1 cellular context compared by ENCODE assay signal in genomic region chr19:40662925-40663711, GRCh38.
TF ChIP-seq lines count a peak whose summit lies in the region.

No MANE protein-coding gene starts in this region.

TF ChIP-seq in HepG2, 621 proteins besides CTCF, POLR2A, EP300 and RAD21 (continued from another document and continues in another):
- TF ChIP-seq E2F2 (CRISPR knock-in tag; IDR thresholded peaks at IDR 0.05; ENCODE audit: borderline replicate concordance), result 0 out of 2 replicates have a peak, but pooled peaks have one; percentile 46
- no peak for TF ChIP-seq ZNF260 (CRISPR knock-in tag; IDR thresholded peaks at IDR 0.05; ENCODE audit: borderline replicate concordance, low read depth)
- peak; percentile 76 for TF ChIP-seq POGK (CRISPR knock-in tag; conservative IDR thresholded peaks at IDR 0.05)
- peak; percentile 85 for TF ChIP-seq ZNF740 (CRISPR knock-in tag; IDR thresholded peaks at IDR 0.05)
- TF ChIP-seq HOXD1 (CRISPR knock-in tag; IDR thresholded peaks at IDR 0.05), result peak; percentile 47; the same call in 1 of the 2 replicates
- no peak; the same call in 1 of the 2 replicates for TF ChIP-seq ZMAT3 (CRISPR knock-in tag; conservative IDR thresholded peaks at IDR 0.05)
- peak; percentile 20 for TF ChIP-seq TAF15 (IDR thresholded peaks at IDR 0.05; ENCODE audit: low read depth, low read length, poor library complexity, severe bottlenecking)
- peak; percentile 60; the same call in 1 of the 2 replicates for TF ChIP-seq TP53 (CRISPR knock-in tag; conservative IDR thresholded peaks at IDR 0.05)
- TF ChIP-seq ZNF891 (CRISPR knock-in tag; IDR thresholded peaks at IDR 0.05), result peak; percentile 71
- peak; percentile 44 for TF ChIP-seq ZNF280B (CRISPR knock-in tag; IDR thresholded peaks at IDR 0.05; ENCODE audit: borderline replicate concordance)
- peak; percentile 98 for TF ChIP-seq MXD4 (CRISPR knock-in tag; IDR thresholded peaks at IDR 0.05)
- TF ChIP-seq ZNF414 (CRISPR knock-in tag; IDR thresholded peaks at IDR 0.05), result peak; percentile 65; the same call in 1 of the 2 replicates
- TF ChIP-seq SRSF9 (IDR thresholded peaks at IDR 0.05; ENCODE audit: borderline replicate concordance, insufficient read depth, low read depth, low read length, poor library complexity, severe bottlenecking), result no peak
- no peak for TF ChIP-seq HMG20B (CRISPR knock-in tag; conservative IDR thresholded peaks at IDR 0.05)
- peak; percentile 85 for TF ChIP-seq ATF7-NPFF (CRISPR knock-in tag; IDR thresholded peaks at IDR 0.05; ENCODE audit: low read depth)
- TF ChIP-seq GATAD1 (CRISPR knock-in tag; IDR thresholded peaks at IDR 0.05), result peak; percentile 62
- TF ChIP-seq ZNF788 (CRISPR knock-in tag; IDR thresholded peaks at IDR 0.05; ENCODE audit: borderline replicate concordance), result peak; percentile 59; the same call in 1 of the 2 replicates
- TF ChIP-seq RAD51 (IDR thresholded peaks at IDR 0.05; ENCODE audit: borderline replicate concordance), result peak; percentile 12; the same call in 1 of the 2 replicates
- peak in 1 of 2 experiments; percentile 73; a peak in 2 of 4 replicates for TF ChIP-seq KLF16 (CRISPR knock-in tag; IDR thresholded peaks at IDR 0.05)
- peak; percentile 50 for TF ChIP-seq ZFX (CRISPR knock-in tag; IDR thresholded peaks at IDR 0.05; ENCODE audit: low read depth)
- TF ChIP-seq SOX13 (IDR thresholded peaks at IDR 0.05), result no peak
- peak in 1 of 2 experiments; percentile 26; a peak in 1 of 4 replicates for TF ChIP-seq SOX13 (CRISPR knock-in tag; conservative IDR thresholded peaks at IDR 0.05 in 1 of 2, IDR thresholded peaks at IDR 0.05 in 1 of 2)
- peak; percentile 30; the same call in 1 of the 2 replicates for TF ChIP-seq ZBTB43 (CRISPR knock-in tag; conservative IDR thresholded peaks at IDR 0.05)
- TF ChIP-seq IRF9 (CRISPR knock-in tag; IDR thresholded peaks at IDR 0.05; ENCODE audit: borderline replicate concordance), result 0 out of 2 replicates have a peak, but pooled peaks have one; percentile 37
- TF ChIP-seq FOXC1 (CRISPR knock-in tag; IDR thresholded peaks at IDR 0.05; ENCODE audit: borderline replicate concordance), result peak; percentile 58; the same call in 1 of the 2 replicates
- TF ChIP-seq ARNT2 (CRISPR knock-in tag; IDR thresholded peaks at IDR 0.05; ENCODE audit: low read depth), result peak; percentile 95
- TF ChIP-seq NFE2L1 (CRISPR knock-in tag; IDR thresholded peaks at IDR 0.05; ENCODE audit: borderline replicate concordance), result 0 out of 2 replicates have a peak, but pooled peaks have one; percentile 28
- 0 out of 2 replicates have a peak, but pooled peaks have one; percentile 9 for TF ChIP-seq NFYB (CRISPR knock-in tag; IDR thresholded peaks at IDR 0.05)
- no peak; the same call in 1 of the 2 replicates for TF ChIP-seq TEF (CRISPR knock-in tag; IDR thresholded peaks at IDR 0.05)
- peak; percentile 42 for TF ChIP-seq PHF5A (CRISPR knock-in tag; IDR thresholded peaks at IDR 0.05; ENCODE audit: low read depth, unreplicated experiment)
- TF ChIP-seq ZNF589 (CRISPR knock-in tag; conservative IDR thresholded peaks at IDR 0.05), result 0 out of 2 replicates have a peak, but pooled peaks have one; percentile 54
- TF ChIP-seq ARID2 (CRISPR knock-in tag; IDR thresholded peaks at IDR 0.05; ENCODE audit: borderline replicate concordance), result no peak
- no peak for TF ChIP-seq CREM (IDR thresholded peaks at IDR 0.05)
- no peak for TF ChIP-seq CREM (CRISPR knock-in tag; IDR thresholded peaks at IDR 0.05)
- peak; percentile 52; the same call in 1 of the 2 replicates for TF ChIP-seq GATAD2A (CRISPR knock-in tag; IDR thresholded peaks at IDR 0.05)
- TF ChIP-seq TARDBP (CRISPR knock-in tag; IDR thresholded peaks at IDR 0.05), result 0 out of 2 replicates have a peak, but pooled peaks have one; percentile 22
- peak; percentile 45 for TF ChIP-seq IKZF4 (CRISPR knock-in tag; IDR thresholded peaks at IDR 0.05; ENCODE audit: borderline replicate concordance, low read depth, not compliant biosample characterization)
- no peak; the same call in 1 of the 2 replicates for TF ChIP-seq ZNF281 (CRISPR knock-in tag; IDR thresholded peaks at IDR 0.05; ENCODE audit: borderline replicate concordance)
- no peak for TF ChIP-seq CBX2 (IDR thresholded peaks at IDR 0.05; ENCODE audit: low read depth, low read length)
- TF ChIP-seq CBX2 (CRISPR knock-in tag; IDR thresholded peaks at IDR 0.05; ENCODE audit: low read depth), result peak; percentile 85; the same call in 1 of the 2 replicates
- peak; percentile 36; the same call in 1 of the 2 replicates for TF ChIP-seq TOE1 (CRISPR knock-in tag; IDR thresholded peaks at IDR 0.05)
- TF ChIP-seq ZSCAN20 (CRISPR knock-in tag; IDR thresholded peaks at IDR 0.05; ENCODE audit: borderline replicate concordance), result peak; percentile 31
- TF ChIP-seq ZNF724P (CRISPR knock-in tag; IDR thresholded peaks at IDR 0.05; ENCODE audit: borderline replicate concordance), result peak; percentile 93; the same call in 1 of the 2 replicates
- TF ChIP-seq AHR (CRISPR knock-in tag; IDR thresholded peaks at IDR 0.05), result peak; percentile 62; the same call in 1 of the 2 replicates
- TF ChIP-seq KLF11 (CRISPR knock-in tag; IDR thresholded peaks at IDR 0.05), result peak; percentile 56; the same call in 1 of the 2 replicates
- no peak for TF ChIP-seq U2AF2 (IDR thresholded peaks at IDR 0.05; ENCODE audit: low read depth, low read length)
- TF ChIP-seq ZNF572 (CRISPR knock-in tag; IDR thresholded peaks at IDR 0.05), result 0 out of 2 replicates have a peak, but pooled peaks have one; percentile 51
- TF ChIP-seq ZNF431 (CRISPR knock-in tag; IDR thresholded peaks at IDR 0.05; ENCODE audit: borderline replicate concordance, low read depth), result peak; percentile 89
- TF ChIP-seq AKAP8 (CRISPR knock-in tag; IDR thresholded peaks at IDR 0.05), result 0 out of 2 replicates have a peak, but pooled peaks have one; percentile 45
- TF ChIP-seq HES4 (CRISPR knock-in tag; IDR thresholded peaks at IDR 0.05; ENCODE audit: borderline replicate concordance), result 0 out of 2 replicates have a peak, but pooled peaks have one; percentile 38
- TF ChIP-seq ZNF784 (CRISPR knock-in tag; IDR thresholded peaks at IDR 0.05; ENCODE audit: borderline replicate concordance), result peak; percentile 61; the same call in 1 of the 2 replicates
- TF ChIP-seq ZNF766 (CRISPR knock-in tag; IDR thresholded peaks at IDR 0.05; ENCODE audit: borderline replicate concordance), result peak; percentile 73; the same call in 1 of the 2 replicates
- TF ChIP-seq AGO2 (optimal IDR thresholded peaks at IDR 0.05; ENCODE audit: low read depth, low read length), result peak; percentile 23
- TF ChIP-seq ARNTL (CRISPR knock-in tag; IDR thresholded peaks at IDR 0.05), result peak; percentile 99
- TF ChIP-seq ZNF30 (CRISPR knock-in tag; IDR thresholded peaks at IDR 0.05), result 0 out of 2 replicates have a peak, but pooled peaks have one; percentile 43
- no peak for TF ChIP-seq REXO4 (CRISPR knock-in tag; IDR thresholded peaks at IDR 0.05; ENCODE audit: borderline replicate concordance)
- 0 out of 2 replicates have a peak, but pooled peaks have one; percentile 30 for TF ChIP-seq KLF15 (CRISPR knock-in tag; IDR thresholded peaks at IDR 0.05; ENCODE audit: borderline replicate concordance)
- peak; percentile 73; the same call in 1 of the 2 replicates for TF ChIP-seq ZNF224 (CRISPR knock-in tag; IDR thresholded peaks at IDR 0.05)
- no peak for TF ChIP-seq ZSCAN29 (CRISPR knock-in tag; conservative IDR thresholded peaks at IDR 0.05)
